In the genomic region with DNA sequence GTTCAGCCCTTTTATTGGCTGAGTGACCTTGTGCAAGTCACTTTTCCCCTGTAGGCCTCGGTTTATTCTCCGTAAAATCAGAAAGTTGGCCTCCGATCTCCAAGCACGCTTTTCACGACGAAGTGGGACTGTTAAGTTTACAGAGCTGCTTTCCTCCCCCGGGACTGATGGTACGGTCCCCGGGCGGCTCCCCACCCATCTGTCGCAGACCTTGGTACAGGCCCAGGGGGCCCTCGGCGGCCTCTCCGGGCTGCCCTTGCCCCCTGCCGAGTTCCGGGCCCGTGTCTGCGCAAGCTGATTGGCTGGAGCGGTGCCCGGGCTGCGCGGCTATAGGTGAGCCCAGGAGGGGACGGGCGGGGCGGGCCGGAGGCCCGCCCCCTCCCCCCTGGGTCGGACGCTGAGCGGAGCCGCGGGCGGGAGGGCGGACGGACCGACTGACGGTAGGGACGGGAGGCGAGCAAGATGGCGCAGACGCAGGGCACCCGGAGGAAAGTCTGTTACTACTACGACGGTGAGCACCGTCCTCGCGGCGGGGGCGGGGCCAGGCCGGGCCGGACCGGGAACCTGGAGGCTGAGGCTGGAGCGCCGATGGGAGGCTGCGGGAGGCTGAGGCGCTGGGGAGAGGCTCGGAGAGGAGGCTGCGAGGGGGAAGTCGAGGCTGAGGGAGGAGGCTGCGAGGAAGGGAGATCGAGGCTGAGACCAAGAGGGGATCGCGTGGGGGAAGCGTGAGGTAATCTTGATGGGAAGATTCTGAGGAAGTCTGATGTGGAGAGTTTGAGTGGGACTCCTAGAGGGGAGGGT, we compare ENCODE assay signal across 1 cellular context.
TF ChIP-seq lines count a peak whose summit lies in the region.

A gene (plus strand): TSS at position 376 of the 801 bp plus-strand sequence. CDS start 87 bp downstream, at position 463.

TF ChIP-seq in K562, 482 proteins besides CTCF, POLR2A, EP300 and RAD21 (continued from another document and continues in another):
- TF ChIP-seq, protein P1, sequence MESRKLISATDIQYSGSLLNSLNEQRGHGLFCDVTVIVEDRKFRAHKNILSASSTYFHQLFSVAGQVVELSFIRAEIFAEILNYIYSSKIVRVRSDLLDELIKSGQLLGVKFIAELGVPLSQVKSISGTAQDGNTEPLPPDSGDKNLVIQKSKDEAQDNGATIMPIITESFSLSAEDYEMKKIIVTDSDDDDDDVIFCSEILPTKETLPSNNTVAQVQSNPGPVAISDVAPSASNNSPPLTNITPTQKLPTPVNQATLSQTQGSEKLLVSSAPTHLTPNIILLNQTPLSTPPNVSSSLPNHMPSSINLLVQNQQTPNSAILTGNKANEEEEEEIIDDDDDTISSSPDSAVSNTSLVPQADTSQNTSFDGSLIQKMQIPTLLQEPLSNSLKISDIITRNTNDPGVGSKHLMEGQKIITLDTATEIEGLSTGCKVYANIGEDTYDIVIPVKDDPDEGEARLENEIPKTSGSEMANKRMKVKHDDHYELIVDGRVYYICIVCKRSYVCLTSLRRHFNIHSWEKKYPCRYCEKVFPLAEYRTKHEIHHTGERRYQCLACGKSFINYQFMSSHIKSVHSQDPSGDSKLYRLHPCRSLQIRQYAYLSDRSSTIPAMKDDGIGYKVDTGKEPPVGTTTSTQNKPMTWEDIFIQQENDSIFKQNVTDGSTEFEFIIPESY (CRISPR knock-in tag; IDR thresholded peaks at IDR 0.05) = peak; percentile 49; the same call in 1 of the 2 replicates
- TF ChIP-seq PHF20 (IDR thresholded peaks at IDR 0.05; ENCODE audit: partially characterized antibody) (peak; percentile 73), PRPF4 (IDR thresholded peaks at IDR 0.05; ENCODE audit: insufficient read depth, low read depth, low read length, poor library complexity, severe bottlenecking) (peak; percentile 62), MECOM (CRISPR knock-in tag; IDR thresholded peaks at IDR 0.05) (0 out of 2 replicates have a peak, but pooled peaks have one; percentile 18), HDAC8 (tag; IDR thresholded peaks at IDR 0.05) (peak; percentile 42; the same call in 1 of the 2 replicates), HMG20B (CRISPR knock-in tag; IDR thresholded peaks at IDR 0.05) (no peak), SUPT5H (IDR thresholded peaks at IDR 0.05) (peak; percentile 93), HNRNPLL (IDR thresholded peaks at IDR 0.05; ENCODE audit: low read depth, low read length, poor library complexity, severe bottlenecking) (peak; percentile 53), PHF21A (IDR thresholded peaks at IDR 0.05; ENCODE audit: borderline replicate concordance, low read depth) (peak; percentile 61; the same call in 1 of the 2 replicates), NR3C1 (CRISPR knock-in tag; IDR thresholded peaks at IDR 0.05) (no peak), ZNF23 (CRISPR knock-in tag; IDR thresholded peaks at IDR 0.05) (no peak), RBM17 (IDR thresholded peaks at IDR 0.05; ENCODE audit: borderline replicate concordance, low read depth, low read length) (no peak), RBM22 (IDR thresholded peaks at IDR 0.05; ENCODE audit: low read depth, low read length, poor library complexity, severe bottlenecking) (peak; percentile 87), HEY1 (CRISPR knock-in tag; IDR thresholded peaks at IDR 0.05; ENCODE audit: borderline replicate concordance) (peak; percentile 62; the same call in 1 of the 2 replicates), BRCA1 (IDR thresholded peaks at IDR 0.05) (no peak), BRCA1 (CRISPR knock-in tag; IDR thresholded peaks at IDR 0.05) (no peak), MCM7 (IDR thresholded peaks at IDR 0.05) (no peak), ZKSCAN3 (CRISPR knock-in tag; IDR thresholded peaks at IDR 0.05) (no peak), GABPA (tag; conservative IDR thresholded peaks at IDR 0.05; ENCODE audit: low read depth) (peak; percentile 85), FIP1L1 (IDR thresholded peaks at IDR 0.05; ENCODE audit: low read depth, low read length, poor library complexity, severe bottlenecking) (peak; percentile 79), KAT2B (IDR thresholded peaks at IDR 0.05; ENCODE audit: low read depth, low read length) (no peak), POLR3A (IDR thresholded peaks at IDR 0.05; ENCODE audit: borderline replicate concordance, extremely low read depth, insufficient read depth, insufficient read length) (no peak), PHB (CRISPR knock-in tag; IDR thresholded peaks at IDR 0.05) (peak; percentile 85; the same call in 1 of the 2 replicates), MCM3 (IDR thresholded peaks at IDR 0.05) (no peak), JUN (IDR thresholded peaks at IDR 0.05; ENCODE audit: borderline replicate concordance, low read depth, low read length) (no peak; the same call in 1 of the 2 replicates), JUN (CRISPR knock-in tag; IDR thresholded peaks at IDR 0.05; ENCODE audit: borderline replicate concordance) (no peak), RBM25 (IDR thresholded peaks at IDR 0.05; ENCODE audit: low read depth, low read length, severe bottlenecking) (peak; percentile 99), RFX7 (CRISPR knock-in tag; IDR thresholded peaks at IDR 0.05) (no peak), ZNF3 (CRISPR knock-in tag; IDR thresholded peaks at IDR 0.05) (no peak), ETV1 (tag; conservative IDR thresholded peaks at IDR 0.05; ENCODE audit: low read depth) (peak; percentile 33), ZNF124 (CRISPR knock-in tag; IDR thresholded peaks at IDR 0.05) (no peak)
- TF ChIP-seq, protein P2, sequence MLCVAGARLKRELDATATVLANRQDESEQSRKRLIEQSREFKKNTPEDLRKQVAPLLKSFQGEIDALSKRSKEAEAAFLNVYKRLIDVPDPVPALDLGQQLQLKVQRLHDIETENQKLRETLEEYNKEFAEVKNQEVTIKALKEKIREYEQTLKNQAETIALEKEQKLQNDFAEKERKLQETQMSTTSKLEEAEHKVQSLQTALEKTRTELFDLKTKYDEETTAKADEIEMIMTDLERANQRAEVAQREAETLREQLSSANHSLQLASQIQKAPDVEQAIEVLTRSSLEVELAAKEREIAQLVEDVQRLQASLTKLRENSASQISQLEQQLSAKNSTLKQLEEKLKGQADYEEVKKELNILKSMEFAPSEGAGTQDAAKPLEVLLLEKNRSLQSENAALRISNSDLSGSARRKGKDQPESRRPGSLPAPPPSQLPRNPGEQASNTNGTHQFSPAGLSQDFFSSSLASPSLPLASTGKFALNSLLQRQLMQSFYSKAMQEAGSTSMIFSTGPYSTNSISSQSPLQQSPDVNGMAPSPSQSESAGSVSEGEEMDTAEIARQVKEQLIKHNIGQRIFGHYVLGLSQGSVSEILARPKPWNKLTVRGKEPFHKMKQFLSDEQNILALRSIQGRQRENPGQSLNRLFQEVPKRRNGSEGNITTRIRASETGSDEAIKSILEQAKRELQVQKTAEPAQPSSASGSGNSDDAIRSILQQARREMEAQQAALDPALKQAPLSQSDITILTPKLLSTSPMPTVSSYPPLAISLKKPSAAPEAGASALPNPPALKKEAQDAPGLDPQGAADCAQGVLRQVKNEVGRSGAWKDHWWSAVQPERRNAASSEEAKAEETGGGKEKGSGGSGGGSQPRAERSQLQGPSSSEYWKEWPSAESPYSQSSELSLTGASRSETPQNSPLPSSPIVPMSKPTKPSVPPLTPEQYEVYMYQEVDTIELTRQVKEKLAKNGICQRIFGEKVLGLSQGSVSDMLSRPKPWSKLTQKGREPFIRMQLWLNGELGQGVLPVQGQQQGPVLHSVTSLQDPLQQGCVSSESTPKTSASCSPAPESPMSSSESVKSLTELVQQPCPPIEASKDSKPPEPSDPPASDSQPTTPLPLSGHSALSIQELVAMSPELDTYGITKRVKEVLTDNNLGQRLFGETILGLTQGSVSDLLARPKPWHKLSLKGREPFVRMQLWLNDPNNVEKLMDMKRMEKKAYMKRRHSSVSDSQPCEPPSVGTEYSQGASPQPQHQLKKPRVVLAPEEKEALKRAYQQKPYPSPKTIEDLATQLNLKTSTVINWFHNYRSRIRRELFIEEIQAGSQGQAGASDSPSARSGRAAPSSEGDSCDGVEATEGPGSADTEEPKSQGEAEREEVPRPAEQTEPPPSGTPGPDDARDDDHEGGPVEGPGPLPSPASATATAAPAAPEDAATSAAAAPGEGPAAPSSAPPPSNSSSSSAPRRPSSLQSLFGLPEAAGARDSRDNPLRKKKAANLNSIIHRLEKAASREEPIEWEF (CRISPR knock-in tag; IDR thresholded peaks at IDR 0.05) = no peak
- TF ChIP-seq, protein P3, sequence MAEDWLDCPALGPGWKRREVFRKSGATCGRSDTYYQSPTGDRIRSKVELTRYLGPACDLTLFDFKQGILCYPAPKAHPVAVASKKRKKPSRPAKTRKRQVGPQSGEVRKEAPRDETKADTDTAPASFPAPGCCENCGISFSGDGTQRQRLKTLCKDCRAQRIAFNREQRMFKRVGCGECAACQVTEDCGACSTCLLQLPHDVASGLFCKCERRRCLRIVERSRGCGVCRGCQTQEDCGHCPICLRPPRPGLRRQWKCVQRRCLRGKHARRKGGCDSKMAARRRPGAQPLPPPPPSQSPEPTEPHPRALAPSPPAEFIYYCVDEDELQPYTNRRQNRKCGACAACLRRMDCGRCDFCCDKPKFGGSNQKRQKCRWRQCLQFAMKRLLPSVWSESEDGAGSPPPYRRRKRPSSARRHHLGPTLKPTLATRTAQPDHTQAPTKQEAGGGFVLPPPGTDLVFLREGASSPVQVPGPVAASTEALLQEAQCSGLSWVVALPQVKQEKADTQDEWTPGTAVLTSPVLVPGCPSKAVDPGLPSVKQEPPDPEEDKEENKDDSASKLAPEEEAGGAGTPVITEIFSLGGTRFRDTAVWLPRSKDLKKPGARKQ (CRISPR knock-in tag; IDR thresholded peaks at IDR 0.05) = no peak
- TF ChIP-seq, protein P4, sequence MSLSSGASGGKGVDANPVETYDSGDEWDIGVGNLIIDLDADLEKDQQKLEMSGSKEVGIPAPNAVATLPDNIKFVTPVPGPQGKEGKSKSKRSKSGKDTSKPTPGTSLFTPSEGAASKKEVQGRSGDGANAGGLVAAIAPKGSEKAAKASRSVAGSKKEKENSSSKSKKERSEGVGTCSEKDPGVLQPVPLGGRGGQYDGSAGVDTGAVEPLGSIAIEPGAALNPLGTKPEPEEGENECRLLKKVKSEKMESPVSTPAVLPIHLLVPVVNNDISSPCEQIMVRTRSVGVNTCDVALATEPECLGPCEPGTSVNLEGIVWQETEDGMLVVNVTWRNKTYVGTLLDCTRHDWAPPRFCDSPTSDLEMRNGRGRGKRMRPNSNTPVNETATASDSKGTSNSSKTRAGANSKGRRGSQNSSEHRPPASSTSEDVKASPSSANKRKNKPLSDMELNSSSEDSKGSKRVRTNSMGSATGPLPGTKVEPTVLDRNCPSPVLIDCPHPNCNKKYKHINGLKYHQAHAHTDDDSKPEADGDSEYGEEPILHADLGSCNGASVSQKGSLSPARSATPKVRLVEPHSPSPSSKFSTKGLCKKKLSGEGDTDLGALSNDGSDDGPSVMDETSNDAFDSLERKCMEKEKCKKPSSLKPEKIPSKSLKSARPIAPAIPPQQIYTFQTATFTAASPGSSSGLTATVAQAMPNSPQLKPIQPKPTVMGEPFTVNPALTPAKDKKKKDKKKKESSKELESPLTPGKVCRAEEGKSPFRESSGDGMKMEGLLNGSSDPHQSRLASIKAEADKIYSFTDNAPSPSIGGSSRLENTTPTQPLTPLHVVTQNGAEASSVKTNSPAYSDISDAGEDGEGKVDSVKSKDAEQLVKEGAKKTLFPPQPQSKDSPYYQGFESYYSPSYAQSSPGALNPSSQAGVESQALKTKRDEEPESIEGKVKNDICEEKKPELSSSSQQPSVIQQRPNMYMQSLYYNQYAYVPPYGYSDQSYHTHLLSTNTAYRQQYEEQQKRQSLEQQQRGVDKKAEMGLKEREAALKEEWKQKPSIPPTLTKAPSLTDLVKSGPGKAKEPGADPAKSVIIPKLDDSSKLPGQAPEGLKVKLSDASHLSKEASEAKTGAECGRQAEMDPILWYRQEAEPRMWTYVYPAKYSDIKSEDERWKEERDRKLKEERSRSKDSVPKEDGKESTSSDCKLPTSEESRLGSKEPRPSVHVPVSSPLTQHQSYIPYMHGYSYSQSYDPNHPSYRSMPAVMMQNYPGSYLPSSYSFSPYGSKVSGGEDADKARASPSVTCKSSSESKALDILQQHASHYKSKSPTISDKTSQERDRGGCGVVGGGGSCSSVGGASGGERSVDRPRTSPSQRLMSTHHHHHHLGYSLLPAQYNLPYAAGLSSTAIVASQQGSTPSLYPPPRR (CRISPR knock-in tag; IDR thresholded peaks at IDR 0.05; ENCODE audit: borderline replicate concordance) = peak; percentile 52; the same call in 1 of the 2 replicates
